ENCODE assay signal across 26 cellular contexts in the genomic region with DNA sequence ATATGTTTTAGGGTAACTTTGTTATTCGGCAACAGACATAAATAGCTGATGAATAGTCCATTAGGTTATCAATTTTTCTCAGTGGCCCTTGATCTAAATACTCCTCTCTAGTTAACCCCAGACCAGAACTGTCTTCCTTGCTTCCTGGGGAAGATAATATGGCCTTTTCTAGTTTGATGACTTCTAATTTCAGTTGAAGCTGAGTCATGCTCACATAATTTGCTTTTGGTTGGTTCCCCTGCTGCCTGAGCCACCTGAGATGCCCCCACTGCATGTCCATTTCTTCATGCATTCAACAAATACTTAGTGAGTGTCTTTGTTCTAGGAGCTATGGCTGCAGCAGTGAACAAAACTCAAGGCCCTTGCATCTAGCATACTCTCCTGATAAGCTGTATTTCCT.
DNase-seq lines count a peak whose midpoint lies in the region; ATAC-seq, FAIRE-seq and TF ChIP-seq lines count a peak whose summit lies in the region.
"Had no signal": no experiment of that assay in that cellular context is flagged by ENCODE, and none has a peak within 500 bp of the region (broad histone marks: within the 10 kb centered on the region; RNA-seq: fewer than 3 reads in every experiment).

No MANE protein-coding gene starts in this region.

- CTCF ChIA-PET in K562 (lab: Yijun Ruan, JAX; ENCODE audit: low intra/inter-chr PET ratio), result no interaction called here

- no peaks in the 10 kb centered on the region for H3K79me2 ChIP-seq in K562 (ENCODE audit: control insufficient read depth, insufficient read depth, low read length)

- H3K9me3 ChIP-seq in K562 (replicated peaks; ENCODE audit: control insufficient read depth, insufficient read depth, low read depth, low read length), result no peaks in the 10 kb centered on the region
- H3K9me3 ChIP-seq: BLaER1 treated with 17β-estradiol and CSF1 and Interleukin-3, amounts not matched to agents 10 nM and 100 nM; Caco-2 had no signal

- H3K36me3 ChIP-seq in K562 (ENCODE audit: control insufficient read depth, insufficient read depth, low read length), result no peaks in the 10 kb centered on the region; the same call in 2 of the 3 replicates

- no peak overlapping the region for H3K4me3 ChIP-seq in K562
- H3K4me3 ChIP-seq: BLaER1 treated with 17β-estradiol and CSF1 and Interleukin-3, amounts not matched to agents 10 nM and 100 nM; GM12878 had no signal

- H2AFZ ChIP-seq in K562 (ENCODE audit: low read depth, low read length), result peak overlapping the region; percentile 5; the same call in 1 of the 2 replicates

- no peak overlapping the region for H3K4me2 ChIP-seq in K562 (ENCODE audit: insufficient read depth, low read length)
- H3K4me2 ChIP-seq: BLaER1 treated with 17β-estradiol and CSF1 and Interleukin-3, amounts not matched to agents 10 nM and 100 nM had no signal

- TF ChIP-seq EP300 in K562 (IDR thresholded peaks at IDR 0.05; ENCODE audit: low read length), result no peak

- H3K9me1 ChIP-seq in K562 (ENCODE audit: control insufficient read depth, insufficient read depth, low read length), result no peaks in the 10 kb centered on the region

- 70% methylated on average over 1 of the region's 1 CpG for WGBS in K562 (ENCODE audit: insufficient coverage, low coverage, missing lambda C conversion rate)

- no peak; the same call in 1 of the 3 replicates for ATAC-seq in K562
- no peak for ATAC-seq in left cardiac atrium
- ATAC-seq: CD8-positive, alpha-beta T cell; GM12878 had no signal

- POLR2A ChIA-PET in K562 (lab: Yijun Ruan, JAX), result interaction anchor here (0.9 to 2.4 kb wide), 2 partner anchors 9 to 16 kb away, joined by 3 to 10 read pairs; no protein-coding TSS in a partner anchor

- peak; percentile 9 for DNase-seq in HT1080 (ENCODE audit: low read depth)
- DNase-seq in K562 (ENCODE audit: extremely low read depth in 1 of 4, low spot score in 3 of 4), result no peak
- DNase-seq in urothelium cell line (ENCODE audit: low spot score), result no peak
- no peak for DNase-seq in left cardiac atrium
- DNase-seq in DMS114 treated with DMSO at 0.1 percent for 48 hours (lab: John Stamatoyannopoulos, UW; ENCODE audit: unreplicated experiment), result no peak
- no peak for DNase-seq in retina
- DNase-seq: 8988T; ACHN; AML-193; Caco-2; Calu3; CD4-positive, alpha-beta T cell; CD8-positive, alpha-beta T cell; DMS153; DMS53; DMS79; DND-41; EL; GDM1 had no signal

- no peak overlapping the region for H3K9ac ChIP-seq in K562 (ENCODE audit: insufficient read depth in 1 of 2, low read depth in 2 of 2, low read length in 2 of 2)
- H3K9ac ChIP-seq: BLaER1 treated with 17β-estradiol and CSF1 and Interleukin-3, amounts not matched to agents 10 nM and 100 nM had no signal

- no peak for TF ChIP-seq RAD21 in K562 (CRISPR knock-in tag; conservative IDR thresholded peaks at IDR 0.05 in 1 of 2, IDR thresholded peaks at IDR 0.05 in 1 of 2)

- intact Hi-C loops in K562 (cut with micrococcal nuclease), result no loop called here
- intact Hi-C loops in left cardiac atrium (cut with DNase I), result no loop called here

- no TSS peak for BruUV-seq in K562 (replicated peaks; lab: Mats Ljungman, UMichigan)

- no peak for TF ChIP-seq POLR2A in K562 (conservative IDR thresholded peaks at IDR 0.05)

- no peaks in the 10 kb centered on the region for H3K27me3 ChIP-seq in K562 (ENCODE audit: control insufficient read depth in 2 of 2, insufficient read depth in 2 of 2, low read length in 2 of 2)
- H3K27me3 ChIP-seq: BLaER1 treated with 17β-estradiol and CSF1 and Interleukin-3, amounts not matched to agents 10 nM and 100 nM had no signal

- H3K27ac ChIP-seq in K562 (ENCODE audit: extremely low read depth, low read depth, low read length), result peak overlapping the region; percentile 31; the same call in 1 of the 3 replicates
- H3K27ac ChIP-seq: BLaER1 treated with 17β-estradiol and CSF1 and Interleukin-3, amounts not matched to agents 10 nM and 100 nM; C4-2B had no signal

- H4K20me1 ChIP-seq in K562 (replicated peaks; ENCODE audit: control insufficient read depth, insufficient read depth, low read length), result no peaks in the 10 kb centered on the region
- H4K20me1 ChIP-seq: BLaER1 treated with 17β-estradiol and CSF1 and Interleukin-3, amounts not matched to agents 10 nM and 100 nM had no signal

- in situ Hi-C loops in K562 (cut with MboI), result no loop called here

- TF ChIP-seq CTCF in K562 (IDR thresholded peaks at IDR 0.05 in 2 of 3, conservative IDR thresholded peaks at IDR 0.05 in 1 of 3; ENCODE audit: insufficient read depth in 2 of 3, low read depth in 1 of 3, low read length in 3 of 3), result no peak

- FAIRE-seq in K562 (lab: Jason Lieb, UNC) (no peak), urothelium cell line (lab: Jason Lieb, UNC) (peak; percentile 30)
- FAIRE-seq: A204.1, D721Med, GM12878, GM12892, GM18507 had no signal

- H3K4me1 ChIP-seq in K562 (replicated peaks in 1 of 2; ENCODE audit: control insufficient read depth in 2 of 2, insufficient read depth in 2 of 2, low read length in 2 of 2), result peaks cover 0 to 5% of the 10 kb centered on the region in 2 experiments; a peak in 2 of 5 replicates
- H3K4me1 ChIP-seq: BLaER1 treated with 17β-estradiol and CSF1 and Interleukin-3, amounts not matched to agents 10 nM and 100 nM; Caco-2 had no signal

TF ChIP-seq in K562, 482 proteins besides CTCF, POLR2A, EP300 and RAD21 (continues in another document):
- no peak for TF ChIP-seq HDAC6 (IDR thresholded peaks at IDR 0.05; ENCODE audit: low read depth, low read length)
- TF ChIP-seq, protein P1, sequence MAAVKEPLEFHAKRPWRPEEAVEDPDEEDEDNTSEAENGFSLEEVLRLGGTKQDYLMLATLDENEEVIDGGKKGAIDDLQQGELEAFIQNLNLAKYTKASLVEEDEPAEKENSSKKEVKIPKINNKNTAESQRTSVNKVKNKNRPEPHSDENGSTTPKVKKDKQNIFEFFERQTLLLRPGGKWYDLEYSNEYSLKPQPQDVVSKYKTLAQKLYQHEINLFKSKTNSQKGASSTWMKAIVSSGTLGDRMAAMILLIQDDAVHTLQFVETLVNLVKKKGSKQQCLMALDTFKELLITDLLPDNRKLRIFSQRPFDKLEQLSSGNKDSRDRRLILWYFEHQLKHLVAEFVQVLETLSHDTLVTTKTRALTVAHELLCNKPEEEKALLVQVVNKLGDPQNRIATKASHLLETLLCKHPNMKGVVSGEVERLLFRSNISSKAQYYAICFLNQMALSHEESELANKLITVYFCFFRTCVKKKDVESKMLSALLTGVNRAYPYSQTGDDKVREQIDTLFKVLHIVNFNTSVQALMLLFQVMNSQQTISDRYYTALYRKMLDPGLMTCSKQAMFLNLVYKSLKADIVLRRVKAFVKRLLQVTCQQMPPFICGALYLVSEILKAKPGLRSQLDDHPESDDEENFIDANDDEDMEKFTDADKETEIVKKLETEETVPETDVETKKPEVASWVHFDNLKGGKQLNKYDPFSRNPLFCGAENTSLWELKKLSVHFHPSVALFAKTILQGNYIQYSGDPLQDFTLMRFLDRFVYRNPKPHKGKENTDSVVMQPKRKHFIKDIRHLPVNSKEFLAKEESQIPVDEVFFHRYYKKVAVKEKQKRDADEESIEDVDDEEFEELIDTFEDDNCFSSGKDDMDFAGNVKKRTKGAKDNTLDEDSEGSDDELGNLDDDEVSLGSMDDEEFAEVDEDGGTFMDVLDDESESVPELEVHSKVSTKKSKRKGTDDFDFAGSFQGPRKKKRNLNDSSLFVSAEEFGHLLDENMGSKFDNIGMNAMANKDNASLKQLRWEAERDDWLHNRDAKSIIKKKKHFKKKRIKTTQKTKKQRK (IDR thresholded peaks at IDR 0.05; ENCODE audit: borderline replicate concordance, low read depth, low read length), result no peak
- peak; percentile 57 for TF ChIP-seq MAFG (tag; conservative IDR thresholded peaks at IDR 0.05)
- TF ChIP-seq C11orf30 (IDR thresholded peaks at IDR 0.05; ENCODE audit: low read depth), result peak; percentile 32; the same call in 1 of the 2 replicates
- TF ChIP-seq, protein P2, sequence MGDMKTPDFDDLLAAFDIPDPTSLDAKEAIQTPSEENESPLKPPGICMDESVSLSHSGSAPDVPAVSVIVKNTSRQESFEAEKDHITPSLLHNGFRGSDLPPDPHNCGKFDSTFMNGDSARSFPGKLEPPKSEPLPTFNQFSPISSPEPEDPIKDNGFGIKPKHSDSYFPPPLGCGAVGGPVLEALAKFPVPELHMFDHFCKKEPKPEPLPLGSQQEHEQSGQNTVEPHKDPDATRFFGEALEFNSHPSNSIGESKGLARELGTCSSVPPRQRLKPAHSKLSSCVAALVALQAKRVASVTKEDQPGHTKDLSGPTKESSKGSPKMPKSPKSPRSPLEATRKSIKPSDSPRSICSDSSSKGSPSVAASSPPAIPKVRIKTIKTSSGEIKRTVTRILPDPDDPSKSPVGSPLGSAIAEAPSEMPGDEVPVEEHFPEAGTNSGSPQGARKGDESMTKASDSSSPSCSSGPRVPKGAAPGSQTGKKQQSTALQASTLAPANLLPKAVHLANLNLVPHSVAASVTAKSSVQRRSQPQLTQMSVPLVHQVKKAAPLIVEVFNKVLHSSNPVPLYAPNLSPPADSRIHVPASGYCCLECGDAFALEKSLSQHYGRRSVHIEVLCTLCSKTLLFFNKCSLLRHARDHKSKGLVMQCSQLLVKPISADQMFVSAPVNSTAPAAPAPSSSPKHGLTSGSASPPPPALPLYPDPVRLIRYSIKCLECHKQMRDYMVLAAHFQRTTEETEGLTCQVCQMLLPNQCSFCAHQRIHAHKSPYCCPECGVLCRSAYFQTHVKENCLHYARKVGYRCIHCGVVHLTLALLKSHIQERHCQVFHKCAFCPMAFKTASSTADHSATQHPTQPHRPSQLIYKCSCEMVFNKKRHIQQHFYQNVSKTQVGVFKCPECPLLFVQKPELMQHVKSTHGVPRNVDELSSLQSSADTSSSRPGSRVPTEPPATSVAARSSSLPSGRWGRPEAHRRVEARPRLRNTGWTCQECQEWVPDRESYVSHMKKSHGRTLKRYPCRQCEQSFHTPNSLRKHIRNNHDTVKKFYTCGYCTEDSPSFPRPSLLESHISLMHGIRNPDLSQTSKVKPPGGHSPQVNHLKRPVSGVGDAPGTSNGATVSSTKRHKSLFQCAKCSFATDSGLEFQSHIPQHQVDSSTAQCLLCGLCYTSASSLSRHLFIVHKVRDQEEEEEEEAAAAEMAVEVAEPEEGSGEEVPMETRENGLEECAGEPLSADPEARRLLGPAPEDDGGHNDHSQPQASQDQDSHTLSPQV (IDR thresholded peaks at IDR 0.05), result no peak
- no peak for TF ChIP-seq ZNF217 (CRISPR knock-in tag; IDR thresholded peaks at IDR 0.05)
- TF ChIP-seq DNMT1 (IDR thresholded peaks at IDR 0.05), result no peak
- TF ChIP-seq HMG20B (CRISPR knock-in tag; IDR thresholded peaks at IDR 0.05), result no peak
- TF ChIP-seq MIER1 (IDR thresholded peaks at IDR 0.05; ENCODE audit: low read depth), result no peak
- TF ChIP-seq, protein P3, sequence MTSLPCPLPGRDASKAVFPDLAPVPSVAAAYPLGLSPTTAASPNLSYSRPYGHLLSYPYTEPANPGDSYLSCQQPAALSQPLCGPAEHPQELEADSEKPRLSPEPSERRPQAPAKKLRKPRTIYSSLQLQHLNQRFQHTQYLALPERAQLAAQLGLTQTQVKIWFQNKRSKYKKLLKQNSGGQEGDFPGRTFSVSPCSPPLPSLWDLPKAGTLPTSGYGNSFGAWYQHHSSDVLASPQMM (CRISPR knock-in tag; IDR thresholded peaks at IDR 0.05), result no peak
